Comparison of ENCODE assay signal across 8 cellular contexts in the genomic region with DNA sequence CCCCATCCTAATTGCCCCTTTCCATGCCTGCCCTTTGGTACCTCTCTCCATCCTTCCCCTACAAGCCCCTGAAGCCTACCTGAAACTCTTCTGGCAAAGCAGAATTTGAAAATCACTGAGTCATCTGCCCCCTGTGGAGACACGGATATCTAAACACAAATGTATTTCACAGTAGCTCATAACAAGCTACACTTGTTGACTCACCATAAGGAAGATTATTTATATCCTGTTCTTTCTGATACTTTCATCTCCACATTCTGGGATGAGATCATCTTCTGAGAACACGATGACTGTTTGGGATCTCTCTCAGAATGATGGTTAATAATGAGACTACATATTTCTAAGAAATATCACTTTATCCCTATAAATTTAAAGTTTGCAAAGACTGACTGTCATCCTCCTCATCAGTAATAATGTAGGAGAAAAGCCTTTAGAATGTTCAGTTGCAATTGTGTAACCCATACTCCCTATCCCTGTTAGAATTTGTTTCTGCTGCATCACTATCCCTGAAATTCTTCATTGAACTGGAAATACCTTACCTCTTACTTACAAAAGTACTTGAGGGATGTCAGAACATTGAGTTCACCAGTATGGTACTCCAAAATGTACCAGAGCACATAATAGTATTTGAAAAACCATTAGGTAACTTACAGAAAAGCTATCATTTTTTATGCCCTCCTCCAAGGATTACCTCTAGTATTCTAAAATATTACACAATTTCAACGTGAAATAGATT. TPM values are rescaled to one million over a fixed set of nuclear protein-coding genes. Genes with fewer than 3 reads are reported as not detected.
DNase-seq lines count a peak whose midpoint lies in the region; ATAC-seq, FAIRE-seq and TF ChIP-seq lines count a peak whose summit lies in the region.

No MANE protein-coding gene starts in this region.

- DNase-seq in COLO829 (ENCODE audit: low spot score) (peak; percentile 96), HT1080 (ENCODE audit: low read depth) (peak; percentile 97), astrocyte of the cerebellum (ENCODE audit: low read depth) (peak; percentile 75), lung microvascular endothelial cell (ENCODE audit: low read depth in 2 of 2) (peak; percentile 41 to 94), frontal cortex (ENCODE audit: low spot score in 2 of 2) (no peak), NCI-H2081 treated with DMSO at 0.1 percent for 48 hours (lab: John Stamatoyannopoulos, UW) (no peak), prostate gland (ENCODE audit: low spot score) (no peak)

- H3K4me1 ChIP-seq in prostate gland (replicated peaks), result no peaks in the 10 kb centered on the region

- no peak for TF ChIP-seq POLR2A in prostate gland (IDR thresholded peaks at IDR 0.05)

- no peak for ATAC-seq in HG03342 (IDR thresholded peaks at IDR 0.05; ENCODE audit: unreplicated experiment)

- intact Hi-C loops in prostate gland (cut with DNase I), result loop anchor here (5.0 kb wide), 1 partner anchor 105 kb away; no protein-coding TSS in a partner anchor

- H3K36me3 ChIP-seq in prostate gland, result no peaks in the 10 kb centered on the region

- no peaks in the 10 kb centered on the region for H3K27me3 ChIP-seq in prostate gland (replicated peaks; ENCODE audit: insufficient read depth)

- H3K4me3 ChIP-seq in astrocyte of the cerebellum (ENCODE audit: low read depth, low read length) (no peak overlapping the region), prostate gland (no peak overlapping the region)

- no peak for TF ChIP-seq CTCF in astrocyte of the cerebellum (IDR thresholded peaks at IDR 0.05; ENCODE audit: low read depth, low read length, missing control alignments)
- peak in 1 of 4 experiments; percentile 22 for TF ChIP-seq CTCF in prostate gland (IDR thresholded peaks at IDR 0.05)

- no peaks in the 10 kb centered on the region for H3K9me3 ChIP-seq in prostate gland

- H3K27ac ChIP-seq in prostate gland, result no peak overlapping the region

- 65% methylated on average over 3 of the region's 3 CpGs for WGBS in prostate gland

- FAIRE-seq in frontal cortex (lab: Jason Lieb, UNC), result no peak

- in situ Hi-C loops in astrocyte of the cerebellum (cut with HindIII; ENCODE audit: low sequenced_read_pairs), result no loop called here

RNA-seq across cellular contexts. Expression of gene SCHIP1, which starts 32.9 kb away (rescaled TPM):
- total RNA-seq in HT1080 (2014; rRNA removed; shearing (Covaris generic)), result 3.1 and 7.2 TPM in 2 replicates
- polyA plus RNA-seq in HT1080 (2015; cell fraction: cytosol; rRNA removed), result 7.3 and 10.6 TPM in 2 replicates
- polyA plus RNA-seq in HT1080 (2015; cell fraction: nucleus; rRNA removed), result 15.2 and 17.4 TPM in 2 replicates
- total RNA-seq in lung microvascular endothelial cell, result 2.4 and 3.1 TPM in 2 replicates
- 60.3 TPM for total RNA-seq in frontal cortex
- 10 to 100 TPM in 1 of 2 donors, 1 to 10 TPM in 1; 2.6 to 35.3 TPM for total RNA-seq in prostate gland

Comparison
In these comparisons a context has a peak if more than half of its experiments do, and no peak if none do; other contexts are left out.
1. DNase-seq: peak in COLO829 (single experiment), HT1080 (single experiment), astrocyte of the cerebellum (single experiment) and lung microvascular endothelial cell (2 of 2); none in frontal cortex (0 of 2), NCI-H2081 treated with DMSO at 0.1 percent for 48 hours (single experiment) and prostate gland (single experiment).